ENCODE assay signal across 8 cellular contexts in the genomic region with DNA sequence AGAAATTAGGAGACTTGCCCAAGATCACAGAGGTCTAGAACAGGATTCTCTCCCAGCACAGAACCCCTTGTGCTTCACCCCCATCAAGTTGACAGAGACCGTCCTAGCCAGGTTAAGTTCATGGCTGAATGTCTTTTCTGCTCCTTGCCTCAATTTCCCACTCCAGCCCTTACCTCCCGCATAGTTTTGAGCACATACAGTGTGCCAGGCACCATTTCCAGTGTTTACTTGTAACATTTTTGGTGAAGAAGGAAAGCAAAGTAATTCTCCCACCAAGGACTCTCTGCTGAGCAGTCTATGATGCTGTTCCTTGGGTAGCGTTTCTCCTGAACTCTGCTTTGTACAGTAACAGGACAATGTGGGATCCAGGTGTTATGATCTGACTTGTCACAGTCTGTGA. TPM values are rescaled to one million over a fixed set of nuclear protein-coding genes. Genes with fewer than 3 reads are reported as not detected.
DNase-seq lines count a peak whose midpoint lies in the region; ATAC-seq and TF ChIP-seq lines count a peak whose summit lies in the region.

No MANE protein-coding gene starts in this region.

- peaks cover 7% of the 10 kb centered on the region; the same call in 1 of the 2 replicates for H3K79me2 ChIP-seq in Loucy (ENCODE audit: insufficient read depth, low read length)

- peak overlapping the region; percentile 97 for H3K4me3 ChIP-seq in AG04450 (ENCODE audit: low read depth, low read length)
- H3K4me3 ChIP-seq in Loucy (ENCODE audit: low read length, poor library complexity, severe bottlenecking), result peak overlapping the region; percentile 83
- peak overlapping the region; percentile 92 for H3K4me3 ChIP-seq in ectodermal cell (ENCODE audit: insufficient read depth, low read depth, low read length)

- POLR2A ChIA-PET in AG04450 (lab: Yijun Ruan, JAX), result interaction anchor here (1.6 to 2.3 kb wide), 2 partner anchors 10 to 54 kb away, joined by 6 to 12 read pairs; a partner anchor contains a TSS

- no peaks in the 10 kb centered on the region for H3K9me3 Mint-ChIP-seq in natural killer cell treated with Interleukin-12 subunit alpha and Interleukin-12 subunit beta and Interleukin-15 and Interleukin-18, amount 100 ng/mL, for 72 hours

- WGBS in ectodermal cell, 2 experiments, result 81 to 91% methylated on average over 3 of the region's 3 CpGs

- H3K4me1 Mint-ChIP-seq in natural killer cell treated with Interleukin-12 subunit alpha and Interleukin-12 subunit beta and Interleukin-15 and Interleukin-18, amount 100 ng/mL, for 72 hours (ENCODE audit: low read depth in 2 of 2), result peaks cover 36 to 41% of the 10 kb centered on the region in 2 donors

- DNase-seq in AG04450 (ENCODE audit: low read depth, low spot score) (no peak), cerebellum (ENCODE audit: low spot score) (no peak), H4 (ENCODE audit: low spot score) (no peak), NCI-H1092 treated with DMSO at 0.1 percent for 48 hours (lab: John Stamatoyannopoulos, UW) (no peak), GM10266 (ENCODE audit: extremely low spot score) (no peak)
- DNase-seq in natural killer cell treated with Interleukin-12 subunit alpha and Interleukin-12 subunit beta and Interleukin-15 and Interleukin-18, amount 100 ng/mL, for 72 hours (ENCODE audit: low spot score), result no peak

- peak overlapping the region; percentile 83 for H3K9ac ChIP-seq in Loucy (ENCODE audit: low read depth, low read length, poor library complexity, severe bottlenecking)

- H4K20me1 ChIP-seq in Loucy (ENCODE audit: insufficient read depth, low read length, poor library complexity, severe bottlenecking), result no peaks in the 10 kb centered on the region

- H3K4me2 ChIP-seq in Loucy (ENCODE audit: low read depth, low read length, poor library complexity, severe bottlenecking), result peak overlapping the region; percentile 83

- H2AFZ ChIP-seq in Loucy (ENCODE audit: low read length), result no peak overlapping the region

- H3F3A ChIP-seq in Loucy (ENCODE audit: low read depth), result no peaks in the 10 kb centered on the region

- H3K27me3 ChIP-seq in AG04450 (ENCODE audit: control insufficient read depth, insufficient read depth, low read length) (no peaks in the 10 kb centered on the region), Loucy (ENCODE audit: insufficient read depth, low read length, poor library complexity, severe bottlenecking) (no peaks in the 10 kb centered on the region), ectodermal cell (ENCODE audit: control insufficient read depth, insufficient read depth, low read length, poor library complexity, severe bottlenecking) (no peaks in the 10 kb centered on the region)

- ATAC-seq in natural killer cell treated with Interleukin-12 subunit alpha and Interleukin-12 subunit beta and Interleukin-15 and Interleukin-18, amount 100 ng/mL, for 72 hours, result no peak

- H3K27me3 Mint-ChIP-seq in natural killer cell treated with Interleukin-12 subunit alpha and Interleukin-12 subunit beta and Interleukin-15 and Interleukin-18, amount 100 ng/mL, for 72 hours, result peaks cover 7 to 9% of the 10 kb centered on the region in 2 donors

- peak overlapping the region; percentile 80 to 90 for H3K27ac Mint-ChIP-seq in natural killer cell treated with Interleukin-12 subunit alpha and Interleukin-12 subunit beta and Interleukin-15 and Interleukin-18, amount 100 ng/mL, for 72 hours

- peaks cover 15% of the 10 kb centered on the region for H3K36me3 Mint-ChIP-seq in natural killer cell treated with Interleukin-12 subunit alpha and Interleukin-12 subunit beta and Interleukin-15 and Interleukin-18, amount 100 ng/mL, for 72 hours

- H3K4me1 ChIP-seq in Loucy (ENCODE audit: insufficient read depth, low read length, poor library complexity, severe bottlenecking) (peaks cover 24% of the 10 kb centered on the region), ectodermal cell (ENCODE audit: control insufficient read depth, insufficient read depth, low read length) (peaks cover 5% of the 10 kb centered on the region)

- H3K36me3 ChIP-seq in Loucy (ENCODE audit: insufficient read depth, low read length) (no peaks in the 10 kb centered on the region), ectodermal cell (ENCODE audit: control insufficient read depth, insufficient read depth, low read length) (peaks cover 8% of the 10 kb centered on the region)

- H3K9me3 ChIP-seq in AG04450 (ENCODE audit: control insufficient read depth, insufficient read depth, low read length) (no peaks in the 10 kb centered on the region; the same call in 1 of the 2 replicates), Loucy (ENCODE audit: insufficient read depth, low read depth, low read length) (no peaks in the 10 kb centered on the region), ectodermal cell (ENCODE audit: control insufficient read depth, low read length) (no peaks in the 10 kb centered on the region)

- CTCF ChIA-PET in AG04450 (lab: Charles Lee), result interaction anchor here (0.5 to 4.4 kb wide), 14 partner anchors 9 to 273 kb away, joined by 3 to 47 read pairs (median 4); a partner anchor contains a TSS

- TF ChIP-seq CTCF in AG04450 (IDR thresholded peaks at IDR 0.05; ENCODE audit: low read depth, low read length) (no peak), Loucy (conservative IDR thresholded peaks at IDR 0.05; ENCODE audit: low read length) (no peak), GM10266 (IDR thresholded peaks at IDR 0.05; ENCODE audit: control insufficient read depth, insufficient read depth, low read depth, missing control alignments) (no peak)

- no peaks in the 10 kb centered on the region for H3K9me2 ChIP-seq in Loucy (replicated peaks; ENCODE audit: low read depth, low read length)

- H3K27ac ChIP-seq in AG04450 (ENCODE audit: low read depth, low read length) (peak overlapping the region; percentile 89), ectodermal cell (ENCODE audit: insufficient read depth, low read depth, low read length, poor library complexity, severe bottlenecking) (no peak overlapping the region)

- peak overlapping the region; percentile 98 for H3K4me3 Mint-ChIP-seq in natural killer cell treated with Interleukin-12 subunit alpha and Interleukin-12 subunit beta and Interleukin-15 and Interleukin-18, amount 100 ng/mL, for 72 hours

RNA-seq across cellular contexts. Expression of a gene that starts 1.2 kb away (rescaled TPM):
- 42.1 and 49.4 TPM in 2 replicates for polyA plus RNA-seq in AG04450 (2011; rRNA removed)
- polyA minus RNA-seq in AG04450 (2011; rRNA and poly(A)+ RNA removed), result 39.7 and 44.9 TPM in 2 replicates
- 25.8 TPM for polyA plus RNA-seq in ectodermal cell (2013, experiment 1 of 4)
- 23.9 TPM for polyA plus RNA-seq in ectodermal cell (2013, experiment 2 of 4)
- 17.9 TPM for polyA plus RNA-seq in ectodermal cell (2013, experiment 3 of 4)
- 18.8 TPM for polyA plus RNA-seq in ectodermal cell (2013, experiment 4 of 4)
- 10 to 100 TPM in 1 of 2 donors, 1 to 10 TPM in 1; 8.4 to 36.8 TPM for total RNA-seq in natural killer cell treated with Interleukin-12 subunit alpha and Interleukin-12 subunit beta and Interleukin-15 and Interleukin-18, amount 100 ng/mL, for 72 hours
- total RNA-seq in cerebellum, result 6.1 TPM
- total RNA-seq in H4 (2014; rRNA removed; shearing (Covaris generic)), result 31.9 and 34.2 TPM in 2 replicates

RNA-seq across cellular contexts. Expression of a gene that starts 10.3 kb away (rescaled TPM):
- polyA plus RNA-seq in AG04450 (2011; rRNA removed), result 420 and 467 TPM in 2 replicates
- 143 and 159 TPM in 2 replicates for polyA minus RNA-seq in AG04450 (2011; rRNA and poly(A)+ RNA removed)
- 163 TPM for polyA plus RNA-seq in ectodermal cell (2013, experiment 1 of 4)
- 181 TPM for polyA plus RNA-seq in ectodermal cell (2013, experiment 2 of 4)
- polyA plus RNA-seq in ectodermal cell (2013, experiment 3 of 4), result 150 TPM
- polyA plus RNA-seq in ectodermal cell (2013, experiment 4 of 4), result 176 TPM
- 100 to 1,000 TPM; 147 to 221 TPM for total RNA-seq in natural killer cell treated with Interleukin-12 subunit alpha and Interleukin-12 subunit beta and Interleukin-15 and Interleukin-18, amount 100 ng/mL, for 72 hours
- total RNA-seq in cerebellum, result 77.2 TPM
- 585 and 634 TPM in 2 replicates for total RNA-seq in H4 (2014; rRNA removed; shearing (Covaris generic))

RNA-seq across cellular contexts. Expression of a gene that starts 44.8 kb away (rescaled TPM):
- not detected in 2 replicates for polyA plus RNA-seq in AG04450 (2011; rRNA removed)
- not detected in 2 replicates for polyA minus RNA-seq in AG04450 (2011; rRNA and poly(A)+ RNA removed)
- not detected for polyA plus RNA-seq in ectodermal cell (2013, experiment 1 of 4)
- polyA plus RNA-seq in ectodermal cell (2013, experiment 2 of 4), result not detected
- not detected for polyA plus RNA-seq in ectodermal cell (2013, experiment 3 of 4)
- not detected for polyA plus RNA-seq in ectodermal cell (2013, experiment 4 of 4)
- total RNA-seq in natural killer cell treated with Interleukin-12 subunit alpha and Interleukin-12 subunit beta and Interleukin-15 and Interleukin-18, amount 100 ng/mL, for 72 hours, result not detected
- not detected for total RNA-seq in cerebellum
- total RNA-seq in H4 (2014; rRNA removed; shearing (Covaris generic)), result not detected in 2 replicates
